Comparison of ENCODE assay signal across 7 cellular contexts in genomic region chr12:28215021-28215420, GRCh38.
"Had no signal": no experiment of that assay in that cellular context is flagged by ENCODE, and none has a peak within 500 bp of the region (broad histone marks: within the 10 kb centered on the region; RNA-seq: fewer than 3 reads in every experiment).

No MANE protein-coding gene starts in this region.

- H3K4me2 ChIP-seq: KMS-11 had no signal

- H3K27ac ChIP-seq: HL-60, KMS-11 had no signal

- H3K9ac ChIP-seq: KMS-11 had no signal

- FAIRE-seq: HepG2 had no signal

- DNase-seq: IMR-90, Karpas-422, KBM-7, KG1 had no signal

- ATAC-seq: HepG2 had no signal
